Comparison of ENCODE assay signal across 20 cellular contexts in the genomic region with DNA sequence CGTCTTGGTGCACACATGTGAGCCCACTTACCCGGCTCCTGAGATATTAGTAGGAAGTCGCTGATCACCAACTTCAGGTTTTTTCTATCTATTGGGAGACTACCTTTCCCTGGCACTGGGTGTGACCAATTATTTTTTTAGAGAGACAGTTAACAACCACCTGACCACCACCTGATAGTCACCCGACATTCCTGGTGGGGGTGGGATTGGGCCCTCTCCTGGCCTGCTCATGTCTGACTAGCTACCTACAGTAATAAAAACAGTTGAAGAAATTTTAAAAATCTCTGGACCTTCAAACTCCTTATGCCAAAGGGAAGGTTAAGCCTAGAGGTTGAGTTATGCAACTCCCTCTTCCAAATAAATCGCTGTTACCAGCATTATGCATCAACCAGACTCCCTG. TPM values are rescaled to one million over a fixed set of nuclear protein-coding genes. Genes with fewer than 3 reads are reported as not detected.
DNase-seq lines count a peak whose midpoint lies in the region; ATAC-seq and TF ChIP-seq lines count a peak whose summit lies in the region.
"Had no signal": no experiment of that assay in that cellular context is flagged by ENCODE, and none has a peak within 500 bp of the region (broad histone marks: within the 10 kb centered on the region; RNA-seq: fewer than 3 reads in every experiment).

No MANE protein-coding gene starts in this region.

- H3K27ac Mint-ChIP-seq in Caco-2 (ENCODE audit: unreplicated experiment): peak overlapping the region; percentile 76
- H3K27ac Mint-ChIP-seq: CD4-positive, alpha-beta T cell had no signal

- no peak overlapping the region for H4K12ac ChIP-seq in trophoblast cell (ENCODE audit: low read depth, low read length)

- no peak for ATAC-seq in foreskin keratinocyte
- no peak for ATAC-seq in HG03280 (IDR thresholded peaks at IDR 0.05; ENCODE audit: unreplicated experiment)
- ATAC-seq in GM18858 (IDR thresholded peaks at IDR 0.05; ENCODE audit: unreplicated experiment): no peak
- no peak for ATAC-seq in GM21528 (IDR thresholded peaks at IDR 0.05; ENCODE audit: low FRiP score, unreplicated experiment)

- peak overlapping the region; percentile 56 for H3K4me3 Mint-ChIP-seq in Caco-2 (ENCODE audit: unreplicated experiment)
- H3K4me3 Mint-ChIP-seq: CD4-positive, alpha-beta T cell had no signal

- H3K4me1 ChIP-seq in Caco-2 (peaks cover 82% of the 10 kb centered on the region), PC-9 (replicated peaks; ENCODE audit: insufficient read depth) (peaks cover 79% of the 10 kb centered on the region), foreskin keratinocyte (peaks cover 37% of the 10 kb centered on the region), trophoblast cell (ENCODE audit: control insufficient read depth in 1 of 2, insufficient read depth in 2 of 2, low read length in 2 of 2) (peaks cover 15 to 25% of the 10 kb centered on the region in 2 experiments)
- H3K4me1 ChIP-seq: HAP-1 had no signal

- BruUV-seq in Caco-2 (replicated peaks; lab: Mats Ljungman, UMichigan) (no TSS peak), PC-9 (replicated peaks; lab: Mats Ljungman, UMichigan) (no TSS peak)

- intact Hi-C loops in Caco-2 (cut with micrococcal nuclease; ENCODE audit: unreplicated experiment): loop anchor here (1.0 kb wide), 2 partner anchors 13 to 17 kb away; no protein-coding TSS in a partner anchor
- intact Hi-C loops in PC-9 (cut with micrococcal nuclease; ENCODE audit: unreplicated experiment): no loop called here

- H3K36me3 ChIP-seq in Caco-2 (ENCODE audit: control insufficient read depth, insufficient read depth, low read length): no peaks in the 10 kb centered on the region
- no peaks in the 10 kb centered on the region for H3K36me3 ChIP-seq in PC-9 (ENCODE audit: low read depth)
- H3K36me3 ChIP-seq in trophoblast cell (ENCODE audit: control insufficient read depth in 1 of 2, insufficient read depth in 2 of 2, low read length in 2 of 2): no peaks in the 10 kb centered on the region
- H3K36me3 ChIP-seq: HAP-1 had no signal

- H2BK12ac ChIP-seq in trophoblast cell (ENCODE audit: low read length): no peak overlapping the region

- peaks cover 12% of the 10 kb centered on the region for H3K9me3 Mint-ChIP-seq in Caco-2 (ENCODE audit: unreplicated experiment)
- H3K9me3 Mint-ChIP-seq: CD4-positive, alpha-beta T cell had no signal

- H3K79me1 ChIP-seq in trophoblast cell (ENCODE audit: low read length): peaks cover 3% of the 10 kb centered on the region

- H3K23ac ChIP-seq in trophoblast cell (ENCODE audit: low read length): no peak overlapping the region

- H4K20me1 ChIP-seq in PC-9 (ENCODE audit: insufficient read depth): no peaks in the 10 kb centered on the region

- H3K79me2 ChIP-seq in PC-9 (ENCODE audit: low read depth) (peaks cover 7% of the 10 kb centered on the region), trophoblast cell (ENCODE audit: control insufficient read depth, insufficient read depth, low read length, poor library complexity) (no peaks in the 10 kb centered on the region)

- H3K18ac ChIP-seq in trophoblast cell (ENCODE audit: low read length): no peak overlapping the region

- H3K27ac ChIP-seq in PC-9 (peak overlapping the region; percentile 88), foreskin keratinocyte (peak overlapping the region; percentile 77), trophoblast cell (ENCODE audit: low read depth, low read length) (peak overlapping the region; percentile 25)
- H3K27ac ChIP-seq: C4-2B, GM23248, HL-60 had no signal

- H3K4me3 ChIP-seq in Caco-2 (ENCODE audit: low read depth, low read length) (no peak overlapping the region), PC-9 (no peak overlapping the region), trophoblast cell (ENCODE audit: low read depth, low read length) (no peak overlapping the region)
- H3K4me3 ChIP-seq: GM23248, HAP-1 had no signal

- no peak overlapping the region for H3K4ac ChIP-seq in trophoblast cell (ENCODE audit: low read depth, low read length)

- no peak overlapping the region for H3K9ac ChIP-seq in trophoblast cell (ENCODE audit: low read length)
- H3K9ac ChIP-seq: GM23248 had no signal

- H3K4me2 ChIP-seq in PC-9 (peak overlapping the region; percentile 58; the same call in 1 of the 2 replicates), trophoblast cell (ENCODE audit: low read length) (no peak overlapping the region)

- H4K91ac ChIP-seq in trophoblast cell (ENCODE audit: low read depth, low read length): no peak overlapping the region

- H3K27me3 ChIP-seq in Caco-2 (replicated peaks; ENCODE audit: control insufficient read depth, insufficient read depth, low read length) (no peaks in the 10 kb centered on the region), PC-9 (ENCODE audit: insufficient read depth, low read depth) (no peaks in the 10 kb centered on the region), foreskin keratinocyte (no peaks in the 10 kb centered on the region), trophoblast cell (ENCODE audit: insufficient read depth, low read length) (no peaks in the 10 kb centered on the region)

- H2BK120ac ChIP-seq in trophoblast cell (ENCODE audit: insufficient read depth, low read length, poor library complexity): no peak overlapping the region

- no peak overlapping the region for H2BK5ac ChIP-seq in trophoblast cell (ENCODE audit: low read depth, low read length, poor library complexity)

- DNase-seq in Caco-2 (peak; percentile 84 to 88), PC-9 (no peak), foreskin keratinocyte (no peak), trophoblast cell (peak in 1 of 2 donors; percentile 23), NCI-H510A treated with DMSO at 0.1 percent for 48 hours (lab: John Stamatoyannopoulos, UW) (no peak)
- DNase-seq: ACHN; AML-193; CD4-positive, alpha-beta T cell; DMS153; DMS79; GDM1; GM23248 had no signal

- no peaks in the 10 kb centered on the region for H3K27me3 Mint-ChIP-seq in Caco-2 (ENCODE audit: insufficient read depth, unreplicated experiment)
- H3K27me3 Mint-ChIP-seq: CD4-positive, alpha-beta T cell had no signal

- TF ChIP-seq CTCF in Caco-2 (IDR thresholded peaks at IDR 0.05; ENCODE audit: insufficient read depth in 1 of 2, low read depth in 1 of 2, low read length in 1 of 2, severe bottlenecking in 1 of 2, unreplicated experiment in 1 of 2) (no peak), PC-9 (conservative IDR thresholded peaks at IDR 0.05) (no peak), foreskin keratinocyte (conservative IDR thresholded peaks at IDR 0.05) (no peak)

- no peaks in the 10 kb centered on the region for H3K9me2 ChIP-seq in PC-9 (ENCODE audit: insufficient read depth)

- H3K4me1 Mint-ChIP-seq in Caco-2 (ENCODE audit: low read depth, unreplicated experiment): peaks cover 50% of the 10 kb centered on the region

- CTCF ChIA-PET in Caco-2 (lab: Charles Lee): interaction anchor here (0.7 to 2.3 kb wide), 5 partner anchors 9 to 28 kb away, joined by 3 to 8 read pairs (median 5); a partner anchor contains a TSS
- CTCF ChIA-PET in PC-9 (lab: Charles Lee): no interaction called here

- H2AK5ac ChIP-seq in trophoblast cell (ENCODE audit: low read length): no peak overlapping the region

- WGBS in trophoblast cell (ENCODE audit: extremely low coverage, insufficient coverage, insufficient read length): no CpG with 5 or more reads among the region's 5 CpGs

- no peak overlapping the region for H4K8ac ChIP-seq in trophoblast cell (ENCODE audit: low read depth, low read length)

- H3K9me3 ChIP-seq in Caco-2 (no peaks in the 10 kb centered on the region), PC-9 (ENCODE audit: insufficient read depth, low read depth) (no peaks in the 10 kb centered on the region), trophoblast cell (ENCODE audit: insufficient read depth, low read depth, low read length) (peaks cover 4% of the 10 kb centered on the region)
- H3K9me3 ChIP-seq: HAP-1 had no signal

- POLR2A ChIA-PET in Caco-2 (lab: Charles Lee): interaction anchor here (0.6 to 1.9 kb wide), 3 partner anchors 11 to 400 kb away, joined by 3 to 5 read pairs (median 3); no protein-coding TSS in a partner anchor
- POLR2A ChIA-PET in PC-9 (lab: Charles Lee; ENCODE audit: unreplicated experiment): no interaction called here

- H2AFZ ChIP-seq in PC-9 (no peak overlapping the region), trophoblast cell (ENCODE audit: insufficient read depth, low read length, poor library complexity) (no peak overlapping the region)
- H2AFZ ChIP-seq: GM23248 had no signal

- peaks cover 57% of the 10 kb centered on the region for H3F3A ChIP-seq in PC-9 (ENCODE audit: insufficient read depth, low read depth)

- peaks cover 47% of the 10 kb centered on the region for H3K36me3 Mint-ChIP-seq in Caco-2 (ENCODE audit: insufficient read depth, unreplicated experiment)

- no peak overlapping the region for H3K14ac ChIP-seq in trophoblast cell (ENCODE audit: low read length)

RNA-seq across cellular contexts. Expression of a gene that starts 27.9 kb away (rescaled TPM):
- 119 and 120 TPM in 2 replicates for total RNA-seq in Caco-2 (2022)
- 9.0 and 12.3 TPM in 2 replicates for total RNA-seq in PC-9 (2021)
- total RNA-seq in foreskin keratinocyte: 1.1 and 1.5 TPM in 2 replicates
- polyA plus RNA-seq in foreskin keratinocyte: 1.1 and 1.4 TPM in 2 replicates
- 0.22 TPM in 2 replicates for polyA plus RNA-seq in trophoblast cell (2013)
- total RNA-seq: H4 had no signal
- polyA plus RNA-seq: BJ had no signal

RNA-seq across cellular contexts. Expression of a gene that starts 50.9 kb away (rescaled TPM):
- total RNA-seq in Caco-2 (2022) (96.8 and 101 TPM in 2 replicates), PC-9 (2021) (58.6 and 71.6 TPM in 2 replicates), foreskin keratinocyte (53.6 and 55.9 TPM in 2 replicates)
- 33.0 and 37.9 TPM in 2 replicates for polyA plus RNA-seq in foreskin keratinocyte
- polyA plus RNA-seq in trophoblast cell (2013): 52.8 and 58.2 TPM in 2 replicates

Comparison
In these comparisons a context has a peak if more than half of its experiments do, and no peak if none do; other contexts are left out.
1. DNase-seq: peak in Caco-2 (2 of 2); none in PC-9 (0 of 2), foreskin keratinocyte (0 of 2) and NCI-H510A treated with DMSO at 0.1 percent for 48 hours (single experiment).
2. H3K27ac ChIP-seq: peak in every context shown above with its lines; median percentile 88 in PC-9; 77 in foreskin keratinocyte; 25 in trophoblast cell.